Comparison of ENCODE assay signal across 27 cellular contexts in the genomic region with DNA sequence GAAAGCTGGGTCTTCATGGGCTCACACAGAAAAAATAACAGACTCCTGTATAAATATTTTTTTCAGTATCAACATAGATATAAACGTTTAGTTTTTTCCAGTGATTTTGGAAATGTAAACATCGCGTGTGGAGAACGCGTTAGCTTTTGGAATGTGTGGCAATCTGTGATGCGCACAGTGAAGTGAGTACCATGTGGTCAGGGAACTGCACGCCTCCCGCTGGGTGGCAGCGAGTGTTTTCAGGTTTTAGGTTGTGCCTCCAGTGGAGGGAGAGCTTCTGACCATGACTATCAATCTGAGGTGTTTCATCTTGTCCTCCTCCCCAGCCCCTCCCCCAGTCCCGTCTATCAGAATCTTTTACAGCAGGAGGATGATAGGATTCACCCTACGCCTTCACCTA.
"Had no signal": no experiment of that assay in that cellular context is flagged by ENCODE, and none has a peak within 500 bp of the region (broad histone marks: within the 10 kb centered on the region; RNA-seq: fewer than 3 reads in every experiment).

No MANE protein-coding gene starts in this region.

- H3K4me3 ChIP-seq: Peyer's patch, SJCRH30 had no signal

- H3K9ac ChIP-seq: SK-N-SH had no signal

- H3K4me2 ChIP-seq: SK-N-SH had no signal

- H3K27ac ChIP-seq: RWPE1, SJCRH30, VCaP had no signal

- H3K4me1 ChIP-seq: Peyer's patch, SJCRH30 had no signal

- H3K36me3 ChIP-seq: Peyer's patch, SJCRH30 had no signal

- DNase-seq: activated CD4-positive, alpha-beta memory T cell treated with anti-CD3 and anti-CD28 coated beads for 36 hours; activated CD4-positive, alpha-beta T cell treated with anti-CD3 and anti-CD28 coated beads, Interleukin-2, amount 10 ng/mL, durations not matched to agents 7 days and 5 days; activated CD4-positive, CD25-positive, alpha-beta regulatory T cell; activated CD8-positive, alpha-beta memory T cell treated with anti-CD3 and anti-CD28 coated beads for 24 hours; activated effector memory CD4-positive, alpha-beta T cell treated with anti-CD3 and anti-CD28 coated beads, Interleukin-2, amount 50 U/mL, for 16 hours; activated naive CD4-positive, alpha-beta T cell treated with anti-CD3 and anti-CD28 coated beads, Interleukin-2, amount 10 ng/mL, durations not matched to agents 7 days and 5 days; activated naive CD8-positive, alpha-beta T cell treated with anti-CD3 and anti-CD28 coated beads for 36 hours; activated T-cell treated with anti-CD3 and anti-CD28 coated beads, Interleukin-2, amount 50 U/mL, for 4 hours; aorta; NCI-H1048; NCI-H146; NCI-H187 treated with DMSO at 0.1 percent for 48 hours; NCI-H2081 treated with DMSO at 0.1 percent for 48 hours; NCI-H2171; NCI-H2227 treated with DMSO at 0.1 percent for 48 hours; NCI-H446 treated with DMSO at 0.1 percent for 48 hours; NCI-H524 treated with DMSO at 0.1 percent for 48 hours; NCI-H82; NK-92 treated with Interleukin-12 subunit alpha and Interleukin-12 subunit beta, amount 100 ng/mL, for 24 hours; OCI-M1; Peyer's patch; Right ventricle myocardium superior; SJCRH30; SK-N-SH; T-helper 1 cell had no signal

- H3K27me3 ChIP-seq: Peyer's patch, SJCRH30 had no signal

- H3K9me3 ChIP-seq: SJCRH30, SK-N-SH had no signal
